Comparison of ENCODE assay signal across 8 cellular contexts in genomic region chr3:148943531-148944200, GRCh38. TPM values are rescaled to one million over a fixed set of nuclear protein-coding genes. Genes with fewer than 3 reads are reported as not detected.
DNase-seq lines count a peak whose midpoint lies in the region; ATAC-seq and FAIRE-seq lines count a peak whose summit lies in the region.

No MANE protein-coding gene starts in this region.

- H3K9me3 ChIP-seq in CD4-positive, CD25-positive, alpha-beta regulatory T cell (ENCODE audit: control insufficient read depth in 2 of 2, low read length in 2 of 2): no peaks in the 10 kb centered on the region
- no peaks in the 10 kb centered on the region for H3K9me3 ChIP-seq in mesenchymal stem cell (ENCODE audit: control insufficient read depth, low read length)

- no peak overlapping the region for H2BK120ac ChIP-seq in mesenchymal stem cell (ENCODE audit: low read depth, low read length)

- H3K4me1 ChIP-seq in CD4-positive, CD25-positive, alpha-beta regulatory T cell (ENCODE audit: control insufficient read depth, insufficient read depth, low read length, poor library complexity, severe bottlenecking): no peaks in the 10 kb centered on the region
- H3K4me1 ChIP-seq in mesenchymal stem cell (ENCODE audit: control insufficient read depth, insufficient read depth, low read depth, low read length): no peaks in the 10 kb centered on the region

- H3K14ac ChIP-seq in mesenchymal stem cell (ENCODE audit: low read length in 2 of 2): no peak overlapping the region

- peak overlapping the region; percentile 65 for H3K9ac ChIP-seq in mesenchymal stem cell (ENCODE audit: low read length)

- H2BK15ac ChIP-seq in mesenchymal stem cell (ENCODE audit: low read depth, poor library complexity, severe bottlenecking): no peak overlapping the region

- H3K4me2 ChIP-seq in mesenchymal stem cell (ENCODE audit: low read length, poor library complexity, severe bottlenecking): no peak overlapping the region

- H2AK5ac ChIP-seq in mesenchymal stem cell (ENCODE audit: low read length, severe bottlenecking): no peak overlapping the region

- no peak overlapping the region for H2BK5ac ChIP-seq in mesenchymal stem cell (ENCODE audit: low read depth, low read length, poor library complexity, severe bottlenecking)

- H3K27ac Mint-ChIP-seq in CD4-positive, CD25-positive, alpha-beta regulatory T cell: no peak overlapping the region

- peak; percentile 83 to 87 for ATAC-seq in CD4-positive, CD25-positive, alpha-beta regulatory T cell (ENCODE audit: low read depth in 2 of 2)
- ATAC-seq in HG02798 (IDR thresholded peaks at IDR 0.05; ENCODE audit: poor library complexity, unreplicated experiment): peak; percentile 99

- peaks cover 21% of the 10 kb centered on the region for H3K27me3 Mint-ChIP-seq in CD4-positive, CD25-positive, alpha-beta regulatory T cell

- DNase-seq in CD4-positive, CD25-positive, alpha-beta regulatory T cell: peak in 2 of 3 donors; percentile 44 to 69
- DNase-seq in GM18507 (ENCODE audit: extremely low spot score, insufficient read length, low read depth) (peak; percentile 42), NAMALWA (ENCODE audit: low spot score) (peak; percentile 88), SHP77 (lab: John Stamatoyannopoulos, UW) (peak; percentile 89 to 94), dermis microvascular lymphatic vessel endothelial cell (ENCODE audit: low read depth in 2 of 2) (peak; percentile 72 to 90), mesenchymal stem cell (peak; percentile 88)
- DNase-seq in activated effector memory CD4-positive, alpha-beta T cell treated with Interleukin-2 at 50 U/mL for 16 hours: no peak

- no peaks in the 10 kb centered on the region for H3K4me1 Mint-ChIP-seq in CD4-positive, CD25-positive, alpha-beta regulatory T cell

- no peak overlapping the region for H3K27ac ChIP-seq in CD4-positive, CD25-positive, alpha-beta regulatory T cell (ENCODE audit: insufficient read depth, low read length, poor library complexity, severe bottlenecking)
- no peak overlapping the region for H3K27ac ChIP-seq in mesenchymal stem cell (ENCODE audit: low read length, poor library complexity, severe bottlenecking)

- 0% methylated on average over 1 of the region's 2 CpGs for WGBS in mesenchymal stem cell

- no peak overlapping the region for H2AFZ ChIP-seq in mesenchymal stem cell (ENCODE audit: low read depth, low read length)

- H3K79me1 ChIP-seq in mesenchymal stem cell (replicated peaks; ENCODE audit: low read length, poor library complexity, severe bottlenecking): no peaks in the 10 kb centered on the region

- no peak overlapping the region for H3K23ac ChIP-seq in mesenchymal stem cell (ENCODE audit: low read length in 2 of 2)

- H3K18ac ChIP-seq in mesenchymal stem cell (ENCODE audit: low read depth in 1 of 2, low read length in 2 of 2): no peak overlapping the region

- H2BK12ac ChIP-seq in mesenchymal stem cell (ENCODE audit: low read length in 2 of 2): no peak overlapping the region

- no peak overlapping the region for H3K4ac ChIP-seq in mesenchymal stem cell (ENCODE audit: low read depth in 1 of 2, low read length in 2 of 2)

- peak; percentile 81 for FAIRE-seq in GM18507 (lab: Jason Lieb, UNC)

- no peak overlapping the region for H4K91ac ChIP-seq in mesenchymal stem cell (ENCODE audit: low read length)

- H3K4me3 Mint-ChIP-seq in CD4-positive, CD25-positive, alpha-beta regulatory T cell: no peak overlapping the region

- no peaks in the 10 kb centered on the region for H3K9me3 Mint-ChIP-seq in CD4-positive, CD25-positive, alpha-beta regulatory T cell

- no peak overlapping the region for H3K4me3 ChIP-seq in CD4-positive, CD25-positive, alpha-beta regulatory T cell (ENCODE audit: low read depth, low read length)
- H3K4me3 ChIP-seq in mesenchymal stem cell (ENCODE audit: insufficient read depth in 1 of 2, low read depth in 1 of 2, low read length in 2 of 2): no peak overlapping the region

- H4K8ac ChIP-seq in mesenchymal stem cell (ENCODE audit: low read length): no peak overlapping the region

- no peaks in the 10 kb centered on the region for H3K36me3 Mint-ChIP-seq in CD4-positive, CD25-positive, alpha-beta regulatory T cell

- no peaks in the 10 kb centered on the region for H3K27me3 ChIP-seq in CD4-positive, CD25-positive, alpha-beta regulatory T cell (ENCODE audit: control insufficient read depth, insufficient read depth, low read length)
- H3K27me3 ChIP-seq in mesenchymal stem cell (ENCODE audit: control insufficient read depth in 1 of 2, insufficient read depth in 1 of 2, low read length in 2 of 2): no peaks in the 10 kb centered on the region

- H3K36me3 ChIP-seq in CD4-positive, CD25-positive, alpha-beta regulatory T cell (ENCODE audit: control insufficient read depth, insufficient read depth, low read length): no peaks in the 10 kb centered on the region
- H3K36me3 ChIP-seq in mesenchymal stem cell (ENCODE audit: control insufficient read depth in 1 of 2, insufficient read depth in 2 of 2, low read depth in 1 of 2, low read length in 2 of 2): no peaks in the 10 kb centered on the region

RNA-seq across cellular contexts. Expression of gene GYG1, which starts 47.7 kb away (rescaled TPM):
- total RNA-seq in CD4-positive, CD25-positive, alpha-beta regulatory T cell: 19.2 TPM
- polyA plus RNA-seq in CD4-positive, CD25-positive, alpha-beta regulatory T cell: 10 to 100 TPM; 56.4 to 59.3 (median 57.6) TPM
- 37.4 and 40.5 TPM in 2 replicates for total RNA-seq in dermis microvascular lymphatic vessel endothelial cell
- 59.2 TPM for polyA plus RNA-seq in mesenchymal stem cell (2013, experiment 1 of 2)
- polyA plus RNA-seq in mesenchymal stem cell (2013, experiment 2 of 2): 59.2 TPM
